In genomic region chr12:65277994-65278575, GRCh38 we compare ENCODE assay signal across 8 cellular contexts. TPM values are rescaled to one million over a fixed set of nuclear protein-coding genes. Genes with fewer than 3 reads are reported as not detected.
DNase-seq lines count a peak whose midpoint lies in the region; ATAC-seq and TF ChIP-seq lines count a peak whose summit lies in the region.

No MANE protein-coding gene starts in this region.

- peaks cover 35% of the 10 kb centered on the region for H3K27me3 ChIP-seq in iPS-20b (ENCODE audit: insufficient read depth, low read length)

- peaks cover 11% of the 10 kb centered on the region for H3K4me1 ChIP-seq in iPS-20b (ENCODE audit: insufficient read depth, low read length)

- peak in 1 of 2 donors; percentile 12 for ATAC-seq in stimulated activated naive B cell treated with anti-CD40 and anti-IgM and Interleukin-4, amounts not matched to agents 10 μg/mL and 1 μg/mL and 100 μg/mL, for 72 hours (replicated peaks)
- ATAC-seq in HG02884 (IDR thresholded peaks at IDR 0.05; ENCODE audit: unreplicated experiment) (no peak), HG02623 (IDR thresholded peaks at IDR 0.05; ENCODE audit: unreplicated experiment) (no peak)

- no peak for TF ChIP-seq CTCF in HFF-Myc (IDR thresholded peaks at IDR 0.05; ENCODE audit: low read depth, low read length, missing control alignments)

- H3K36me3 ChIP-seq in iPS-20b (ENCODE audit: insufficient read depth, low read depth, low read length), result no peaks in the 10 kb centered on the region

- peak overlapping the region; percentile 67; the same call in 1 of the 2 replicates for H3K9ac ChIP-seq in iPS-20b (ENCODE audit: low read depth, low read length)

- H3K4me1 Mint-ChIP-seq in activated naive CD8-positive, alpha-beta T cell treated with anti-CD3 and anti-CD28 coated beads for 36 hours, result peaks cover 4% of the 10 kb centered on the region
- peaks cover 6 to 21% of the 10 kb centered on the region in 2 donors for H3K4me1 Mint-ChIP-seq in stimulated activated naive B cell treated with anti-CD40 and anti-IgM and Interleukin-4, amounts not matched to agents 10 μg/mL and 1 μg/mL and 100 μg/mL, for 72 hours

- H3K27ac Mint-ChIP-seq in activated naive CD8-positive, alpha-beta T cell treated with anti-CD3 and anti-CD28 coated beads for 36 hours, result no peak overlapping the region
- H3K27ac Mint-ChIP-seq in stimulated activated naive B cell treated with anti-CD40 and anti-IgM and Interleukin-4, amounts not matched to agents 10 μg/mL and 1 μg/mL and 100 μg/mL, for 72 hours, result no peak overlapping the region

- no peaks in the 10 kb centered on the region for H3K9me3 ChIP-seq in iPS-20b (ENCODE audit: insufficient read depth, low read depth, low read length)

- H3K27me3 Mint-ChIP-seq in activated naive CD8-positive, alpha-beta T cell treated with anti-CD3 and anti-CD28 coated beads for 36 hours, result peaks cover 79% of the 10 kb centered on the region
- H3K27me3 Mint-ChIP-seq in stimulated activated naive B cell treated with anti-CD40 and anti-IgM and Interleukin-4, amounts not matched to agents 10 μg/mL and 1 μg/mL and 100 μg/mL, for 72 hours, result peaks cover 30 to 35% of the 10 kb centered on the region in 2 donors

- no peak for DNase-seq in HFF-Myc (ENCODE audit: extremely low read depth, low read depth)
- DNase-seq in activated naive CD8-positive, alpha-beta T cell treated with anti-CD3 and anti-CD28 coated beads for 36 hours, result no peak
- DNase-seq in stimulated activated naive B cell treated with anti-CD40 and anti-IgM and Interleukin-4, amounts not matched to agents 10 μg/mL and 1 μg/mL and 100 μg/mL, for 72 hours, result no peak
- no peak for DNase-seq in GM19238 (ENCODE audit: insufficient read length, low spot score)
- DNase-seq in NCI-H1092 (lab: John Stamatoyannopoulos, UW), result no peak

- peak overlapping the region; percentile 29 for H3K4me3 Mint-ChIP-seq in activated naive CD8-positive, alpha-beta T cell treated with anti-CD3 and anti-CD28 coated beads for 36 hours
- H3K4me3 Mint-ChIP-seq in stimulated activated naive B cell treated with anti-CD40 and anti-IgM and Interleukin-4, amounts not matched to agents 10 μg/mL and 1 μg/mL and 100 μg/mL, for 72 hours, result peak overlapping the region; percentile 74 to 83

- H3K9me3 Mint-ChIP-seq in activated naive CD8-positive, alpha-beta T cell treated with anti-CD3 and anti-CD28 coated beads for 36 hours, result no peaks in the 10 kb centered on the region
- H3K9me3 Mint-ChIP-seq in stimulated activated naive B cell treated with anti-CD40 and anti-IgM and Interleukin-4, amounts not matched to agents 10 μg/mL and 1 μg/mL and 100 μg/mL, for 72 hours, result no peaks in the 10 kb centered on the region

- H3K27ac ChIP-seq in iPS-20b (ENCODE audit: low read length), result no peak overlapping the region

- H3K36me3 Mint-ChIP-seq in activated naive CD8-positive, alpha-beta T cell treated with anti-CD3 and anti-CD28 coated beads for 36 hours, result no peaks in the 10 kb centered on the region
- no peaks in the 10 kb centered on the region for H3K36me3 Mint-ChIP-seq in stimulated activated naive B cell treated with anti-CD40 and anti-IgM and Interleukin-4, amounts not matched to agents 10 μg/mL and 1 μg/mL and 100 μg/mL, for 72 hours

- peak overlapping the region; percentile 79 for H3K4me3 ChIP-seq in HFF-Myc (replicated peaks; ENCODE audit: low read depth, low read length)
- peak overlapping the region; percentile 88 for H3K4me3 ChIP-seq in iPS-20b (ENCODE audit: low read length)

RNA-seq across cellular contexts. Expression of gene MSRB3, which starts 0.4 kb away (rescaled TPM):
- not detected for total RNA-seq in activated naive CD8-positive, alpha-beta T cell treated with anti-CD3 and anti-CD28 coated beads for 36 hours
